ENCODE assay signal across 13 cellular contexts in the genomic region with DNA sequence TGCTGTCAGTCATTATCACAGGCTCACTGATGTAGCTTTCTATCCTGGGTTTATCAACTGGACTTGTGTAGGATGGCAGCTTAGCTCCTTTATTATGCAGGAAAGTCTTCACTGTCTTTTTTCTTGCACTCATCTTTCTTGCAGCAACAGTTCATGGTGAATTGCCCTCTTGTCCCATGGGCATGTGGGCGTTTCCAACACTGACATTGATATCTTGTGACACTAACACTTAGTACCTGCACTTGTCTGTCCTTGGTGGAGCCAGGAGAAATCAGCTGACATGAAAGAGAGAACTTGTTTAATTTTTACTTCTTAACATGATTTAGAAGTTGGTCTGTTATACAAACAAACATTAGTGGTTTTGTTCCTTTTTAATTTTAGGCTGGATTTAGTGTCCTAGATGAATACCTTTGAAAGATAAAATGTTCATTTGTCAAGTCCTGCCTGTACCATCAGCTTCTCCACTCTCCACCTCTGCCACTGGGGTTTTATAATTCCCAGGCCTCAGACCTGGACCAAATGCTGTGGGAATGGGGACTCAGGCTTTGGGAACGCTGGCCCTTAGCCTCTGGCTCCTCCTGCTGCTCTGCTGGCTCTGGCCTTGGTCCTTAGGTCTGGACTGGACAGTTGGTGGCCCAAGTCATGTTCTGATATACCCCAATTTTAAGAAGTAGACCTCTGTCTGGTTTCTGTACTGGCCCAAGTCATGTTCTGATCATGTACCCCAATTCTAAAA.
A peak's percentile ranks its signal among the peaks of the same experiment; 100 is the strongest.
DNase-seq lines count a peak whose midpoint lies in the region; ATAC-seq and TF ChIP-seq lines count a peak whose summit lies in the region.
"Had no signal": no experiment of that assay in that cellular context is flagged by ENCODE, and none has a peak within 500 bp of the region (broad histone marks: within the 10 kb centered on the region; RNA-seq: fewer than 3 reads in every experiment).

No MANE protein-coding gene starts in this region.

- no peaks in the 10 kb centered on the region for H3K9me3 ChIP-seq in hepatocyte (ENCODE audit: low read depth)
- no peaks in the 10 kb centered on the region for H3K9me3 ChIP-seq in psoas muscle

- no peak overlapping the region for H3K4me3 Mint-ChIP-seq in HFFc6
- H3K4me3 Mint-ChIP-seq: nephron had no signal

- no peaks in the 10 kb centered on the region for H3K79me2 ChIP-seq in hepatocyte

- 81% methylated on average over 2 of the region's 2 CpGs for WGBS in hepatocyte (ENCODE audit: low lambda C conversion rate, missing lambda C conversion rate)
- 42 to 66% (median 55%) methylated on average over 2 of the region's 2 CpGs for WGBS in psoas muscle, 3 donors

- peak overlapping the region; percentile 17; the same call in 1 of the 2 replicates for H3K27ac Mint-ChIP-seq in HFFc6

- H4K20me1 ChIP-seq in hepatocyte (ENCODE audit: insufficient read depth, poor library complexity, severe bottlenecking): no peaks in the 10 kb centered on the region

- H2AFZ ChIP-seq in hepatocyte: no peak overlapping the region

- H3K36me3 Mint-ChIP-seq in HFFc6 (ENCODE audit: low read depth): peaks cover 10% of the 10 kb centered on the region; the same call in 1 of the 2 replicates

- H3K36me3 ChIP-seq in hepatocyte (replicated peaks; ENCODE audit: insufficient read depth, low read depth): no peaks in the 10 kb centered on the region
- no peaks in the 10 kb centered on the region for H3K36me3 ChIP-seq in psoas muscle (ENCODE audit: insufficient read depth in 1 of 2, low read depth in 1 of 2)

- H3K27me3 ChIP-seq in hepatocyte (no peaks in the 10 kb centered on the region), psoas muscle (ENCODE audit: insufficient read depth in 3 of 3, low read length in 2 of 3) (no peaks in the 10 kb centered on the region)

- DNase-seq in AG09309 (ENCODE audit: low read depth) (no peak), HFFc6 (no peak), choroid plexus epithelial cell (ENCODE audit: low read depth) (no peak), hepatocyte (ENCODE audit: low spot score) (peak; percentile 8), NCI-H1092 treated with DMSO at 0.1 percent for 48 hours (lab: John Stamatoyannopoulos, UW) (no peak), psoas muscle (no peak), NCI-H2227 (lab: John Stamatoyannopoulos, UW; ENCODE audit: unreplicated experiment) (no peak), H4 (ENCODE audit: low spot score) (no peak)
- DNase-seq: HCEC 1CT, NCI-H2171, NCI-H82 had no signal

- ATAC-seq in psoas muscle: no peak

- TF ChIP-seq CTCF in AG09309 (IDR thresholded peaks at IDR 0.05; ENCODE audit: control insufficient read depth, insufficient read depth, low read depth, low read length, missing control alignments) (peak; percentile 5), HFFc6 (IDR thresholded peaks at IDR 0.05) (no peak), choroid plexus epithelial cell (conservative IDR thresholded peaks at IDR 0.05; ENCODE audit: low read depth, low read length) (peak; percentile 13), hepatocyte (IDR thresholded peaks at IDR 0.05; ENCODE audit: poor library complexity) (peak; percentile 23), psoas muscle (IDR thresholded peaks at IDR 0.05) (no peak)

- no peaks in the 10 kb centered on the region for H3K9me2 ChIP-seq in hepatocyte (replicated peaks; ENCODE audit: insufficient read depth)

- peaks cover 8% of the 10 kb centered on the region for H3K4me1 ChIP-seq in hepatocyte (ENCODE audit: insufficient read depth)
- no peaks in the 10 kb centered on the region for H3K4me1 ChIP-seq in psoas muscle

- no peaks in the 10 kb centered on the region; the same call in 1 of the 2 replicates for H3K27me3 Mint-ChIP-seq in HFFc6 (ENCODE audit: insufficient read depth)

- intact Hi-C loops in psoas muscle (cut with DNase I): loop anchor here (5.0 to 10.0 kb wide), 2 partner anchors 129 to 286 kb away; a partner anchor contains a TSS

- H3K4me2 ChIP-seq in hepatocyte: no peak overlapping the region

- H3K27ac ChIP-seq in hepatocyte (peak overlapping the region; percentile 35), psoas muscle (no peak overlapping the region)

- H3K4me3 ChIP-seq in AG09309 (ENCODE audit: control insufficient read depth, low read depth, low read length) (no peak overlapping the region), choroid plexus epithelial cell (ENCODE audit: low read depth, low read length) (no peak overlapping the region), hepatocyte (no peak overlapping the region), psoas muscle (no peak overlapping the region)
- H3K4me3 ChIP-seq: lung had no signal

- peaks cover 28% of the 10 kb centered on the region for H3K4me1 Mint-ChIP-seq in HFFc6 (ENCODE audit: low read depth)

- no peaks in the 10 kb centered on the region for H3K9me3 Mint-ChIP-seq in HFFc6
- H3K9me3 Mint-ChIP-seq: nephron had no signal

Comparison
In these comparisons a context has a peak if more than half of its experiments do, and no peak if none do; other contexts are left out.
1. CTCF ChIP-seq: peak in AG09309 (single experiment), choroid plexus epithelial cell (single experiment) and hepatocyte (single experiment); none in HFFc6 (single experiment) and psoas muscle (single experiment).